Comparison of ENCODE assay signal across 17 cellular contexts in the genomic region with DNA sequence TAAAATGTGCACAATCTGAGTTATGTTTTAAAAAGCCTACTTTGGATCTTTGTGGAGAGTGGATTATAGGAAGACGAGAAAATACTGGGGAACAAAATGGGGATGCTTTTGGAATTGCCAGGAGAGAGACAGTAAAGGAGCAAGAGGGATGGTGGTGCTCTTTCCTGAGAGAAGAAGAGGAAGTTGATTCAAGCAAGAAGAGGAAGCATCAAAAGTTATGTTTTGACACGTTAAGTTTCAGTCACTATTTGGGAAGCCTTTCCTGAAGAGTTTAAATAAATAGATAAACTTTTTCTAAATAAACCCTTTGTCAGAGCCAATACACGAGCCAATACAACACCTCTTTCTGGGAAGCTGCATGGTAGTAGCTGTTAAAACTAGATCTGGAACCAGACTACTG.
A peak's percentile ranks its signal among the peaks of the same experiment; 100 is the strongest.
DNase-seq lines count a peak whose midpoint lies in the region; TF ChIP-seq lines count a peak whose summit lies in the region.
"Had no signal": no experiment of that assay in that cellular context is flagged by ENCODE, and none has a peak within 500 bp of the region (broad histone marks: within the 10 kb centered on the region; RNA-seq: fewer than 3 reads in every experiment).

No MANE protein-coding gene starts in this region.

- TF ChIP-seq CTCF in WERI-Rb-1 (IDR thresholded peaks at IDR 0.05; ENCODE audit: low read depth, low read length) = no peak

- no peak overlapping the region for H3K4me3 ChIP-seq in WERI-Rb-1 (ENCODE audit: low read depth, low read length)
- H3K4me3 ChIP-seq: A549, GM23338 had no signal

- no peaks in the 10 kb centered on the region for H3K27me3 ChIP-seq in WERI-Rb-1 (ENCODE audit: insufficient read depth, low read depth, severe bottlenecking)

- no peak overlapping the region for H3K27ac ChIP-seq in WERI-Rb-1
- H3K27ac ChIP-seq: A549, C4-2B had no signal

- H3K9me3 ChIP-seq in WERI-Rb-1 (ENCODE audit: severe bottlenecking) = peaks cover 3% of the 10 kb centered on the region
- H3K9me3 ChIP-seq: A549 had no signal

- peak; percentile 5 for DNase-seq in GDM1 (lab: John Stamatoyannopoulos, UW)
- peak; percentile 63 for DNase-seq in NOMO-1 treated with DMSO at 0.1 percent for 48 hours (lab: John Stamatoyannopoulos, UW; ENCODE audit: unreplicated experiment)
- peak; percentile 65 for DNase-seq in SKM-1 (lab: John Stamatoyannopoulos, UW; ENCODE audit: unreplicated experiment)
- peak; percentile 7 for DNase-seq in putamen (ENCODE audit: low spot score)
- DNase-seq in WERI-Rb-1 = no peak
- no peak for DNase-seq in NCI-H187 treated with DMSO at 0.1 percent for 48 hours (lab: John Stamatoyannopoulos, UW)
- DNase-seq in stimulated activated naive CD4-positive, alpha-beta T cell treated with Interleukin-2 at 50 U/mL for 16 hours (lab: John Stamatoyannopoulos, UW) = no peak
- DNase-seq: DND-41, NCI-H1048, NCI-H1436, NCI-H2029, NCI-H345, NCI-H524 treated with DMSO at 0.1 percent for 48 hours, SHP77 had no signal

- no peaks in the 10 kb centered on the region for H3K36me3 ChIP-seq in WERI-Rb-1

Comparison
In these comparisons a context has a peak if more than half of its experiments do, and no peak if none do; other contexts are left out.
1. DNase-seq: peak in GDM1 (single experiment), NOMO-1 treated with DMSO at 0.1 percent for 48 hours (single experiment), SKM-1 (single experiment) and putamen (single experiment); none in WERI-Rb-1 (single experiment), NCI-H187 treated with DMSO at 0.1 percent for 48 hours (single experiment) and stimulated activated naive CD4-positive, alpha-beta T cell treated with Interleukin-2 at 50 U/mL for 16 hours (single experiment).